In the genomic region with DNA sequence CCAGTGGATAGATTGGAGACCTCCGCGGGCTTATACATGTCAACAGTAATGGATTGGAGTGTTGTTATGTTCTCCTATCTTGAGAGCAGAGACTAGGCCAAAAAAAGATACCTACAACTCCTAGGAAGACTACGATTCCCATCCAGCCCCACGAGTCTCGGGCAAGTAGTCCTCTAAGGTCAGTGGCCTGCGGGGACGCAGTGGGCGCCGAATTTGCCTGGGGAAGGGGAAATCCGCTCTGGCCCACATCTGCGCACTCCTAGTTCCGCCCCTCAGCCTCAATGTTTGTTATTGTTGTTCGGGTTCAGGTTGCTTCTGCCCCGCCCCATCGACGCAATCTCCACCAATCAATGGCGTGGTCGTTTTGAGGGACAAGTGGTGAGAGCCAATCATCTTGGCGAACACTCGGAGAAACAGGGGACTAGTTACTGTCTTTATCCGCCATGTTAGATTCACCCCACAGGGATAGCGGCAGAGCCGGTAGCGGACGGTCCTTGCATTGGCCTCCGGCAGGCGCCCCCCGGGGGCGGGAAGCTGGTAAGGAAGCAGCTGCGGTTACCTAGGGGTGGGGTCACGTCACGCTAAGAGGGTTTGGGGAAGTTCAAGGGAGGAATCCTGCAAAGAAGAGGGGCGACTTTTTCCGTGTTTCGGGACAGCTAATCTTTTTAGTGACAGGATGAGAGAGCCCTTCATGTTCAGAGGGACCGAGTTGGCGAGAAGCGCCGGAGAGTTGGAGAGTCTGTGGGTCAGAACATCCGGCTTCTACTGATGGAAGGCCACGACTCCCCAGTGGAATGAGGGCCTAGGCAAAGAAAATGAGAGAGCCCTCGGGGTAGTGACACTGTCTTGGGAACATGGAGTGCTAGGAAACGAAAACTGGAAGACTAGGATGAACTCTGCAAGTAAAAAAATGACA, we compare ENCODE assay signal across 8 cellular contexts. TPM values are rescaled to one million over a fixed set of nuclear protein-coding genes. Genes with fewer than 3 reads are reported as not detected.
DNase-seq lines count a peak whose midpoint lies in the region; ATAC-seq, FAIRE-seq and TF ChIP-seq lines count a peak whose summit lies in the region.

Gene NBR1, plus strand, starts transcription at position 449 of the 916 bp plus-strand sequence. CDS start 4,586 bp downstream, outside the sequence.

- peak within 1 kb of the TSS; percentile 80 for H4K5ac ChIP-seq in H1 (ENCODE audit: insufficient read length, low read depth, low read length)

- intact Hi-C loops in Caco-2 (cut with micrococcal nuclease; ENCODE audit: unreplicated experiment), result loop anchor here (1.0 to 5.0 kb wide), 4 partner anchors 46 to 191 kb away; partner anchors contain the start of genes BRCA1 and VAT1

- no peaks in the 10 kb centered on the region for H3K36me3 ChIP-seq in Caco-2 (ENCODE audit: control insufficient read depth, insufficient read depth, low read length)
- peaks cover 0 to 4% (median 0%) of the 10 kb centered on the region in 4 experiments; a peak in 1 of 8 replicates for H3K36me3 ChIP-seq in H1 (ENCODE audit: control insufficient read depth in 2 of 4, insufficient read depth in 4 of 4, low read length in 3 of 4)

- H3K27me3 ChIP-seq in Caco-2 (replicated peaks; ENCODE audit: control insufficient read depth, insufficient read depth, low read length) (no peaks in the 10 kb centered on the region), H1 (replicated peaks in 1 of 4; ENCODE audit: control insufficient read depth in 3 of 4, extremely low read depth in 1 of 4, insufficient read depth in 3 of 4, low read length in 3 of 4) (no peaks in the 10 kb centered on the region)

- H3K4me3 ChIP-seq in Caco-2 (ENCODE audit: low read depth, low read length) (peak within 1 kb of the TSS; percentile 59), H1 (ENCODE audit: extremely low read depth in 1 of 4, insufficient read depth in 2 of 4, low read depth in 3 of 4, low read length in 4 of 4) (peak within 1 kb of the TSS; percentile 73 to 90 (median 82))

- H3K79me1 ChIP-seq in H1 (ENCODE audit: low read depth, low read length), result no peaks in the 10 kb centered on the region; the same call in 1 of the 2 replicates

- H3K56ac ChIP-seq in H1 (replicated peaks; ENCODE audit: insufficient read length, low read depth, low read length), result peak within 1 kb of the TSS; percentile 63

- no peak within 1 kb of the TSS for H3K23ac ChIP-seq in H1 (ENCODE audit: insufficient read length)

- peak within 1 kb of the TSS; percentile 89 for H3K18ac ChIP-seq in H1 (ENCODE audit: extremely low read depth, low read length)

- no peaks in the 10 kb centered on the region for H3K9me3 ChIP-seq in Caco-2
- no peaks in the 10 kb centered on the region for H3K9me3 ChIP-seq in H1 (ENCODE audit: insufficient read depth in 2 of 2, low read depth in 1 of 2, low read length in 1 of 2)

- peak within 1 kb of the TSS; percentile 94 for H3K27ac ChIP-seq in H1 (ENCODE audit: low read depth, low read length)

- peak within 1 kb of the TSS; percentile 94 for H4K8ac ChIP-seq in H1 (ENCODE audit: extremely low read depth, insufficient read depth, low read length)

- no peak within 1 kb of the TSS for H4K91ac ChIP-seq in H1 (replicated peaks; ENCODE audit: insufficient read length, low read length)

- no TSS peak for BruUV-seq in Caco-2 (replicated peaks; lab: Mats Ljungman, UMichigan)

- peak within 1 kb of the TSS; percentile 83 to 99 (median 84) for H3K9ac ChIP-seq in H1 (replicated peaks in 1 of 4; ENCODE audit: extremely low read depth in 1 of 4, low read depth in 3 of 4, low read length in 3 of 4)

- no peak within 1 kb of the TSS; the same call in 1 of the 2 replicates for H2BK15ac ChIP-seq in H1 (ENCODE audit: low read length)

- peak within 1 kb of the TSS; percentile 63; the same call in 1 of the 2 replicates for H2BK12ac ChIP-seq in H1 (ENCODE audit: low read depth, low read length)

- H3K14ac ChIP-seq in H1 (ENCODE audit: insufficient read length), result no peak within 1 kb of the TSS

- peak in 1 of 2 experiments; percentile 44; a peak in 2 of 4 replicates for TF ChIP-seq RAD21 in H1 (IDR thresholded peaks at IDR 0.05 in 1 of 2, conservative IDR thresholded peaks at IDR 0.05 in 1 of 2; ENCODE audit: low read depth in 2 of 2, low read length in 2 of 2)

- no peaks in the 10 kb centered on the region for H4K20me1 ChIP-seq in H1 (replicated peaks in 1 of 2; ENCODE audit: control insufficient read depth in 1 of 2, insufficient read depth in 2 of 2, low read length in 2 of 2)

- peak within 1 kb of the TSS; percentile 99 for H2AFZ ChIP-seq in H1 (ENCODE audit: low read length)

- H3K79me2 ChIP-seq in H1 (ENCODE audit: control insufficient read depth in 1 of 2, insufficient read depth in 2 of 2, low read length in 2 of 2), result peaks cover 0 to 24% of the 10 kb centered on the region in 2 experiments; a peak in 2 of 4 replicates

- peak within 1 kb of the TSS; percentile 90 to 92 for H3K4me2 ChIP-seq in H1 (ENCODE audit: insufficient read depth in 1 of 2, low read depth in 2 of 2, low read length in 2 of 2)

- H3K36me3 Mint-ChIP-seq in Caco-2 (ENCODE audit: insufficient read depth, unreplicated experiment), result peaks cover 17% of the 10 kb centered on the region

- ATAC-seq in GM21360 (IDR thresholded peaks at IDR 0.05; ENCODE audit: unreplicated experiment), result peak; percentile 69

- peak within 1 kb of the TSS; percentile 67 for H2BK5ac ChIP-seq in H1 (ENCODE audit: low read depth, low read length)

- POLR2A ChIA-PET in Caco-2 (lab: Charles Lee), result interaction anchor here (0.6 to 2.1 kb wide), 9 partner anchors 18 to 191 kb away, joined by 3 to 26 read pairs (median 5); partner anchors contain the start of genes BRCA1 and TMEM106A
- POLR2A ChIA-PET in H1 (lab: Charles Lee; ENCODE audit: partially characterized antibody), result interaction anchor here (0.8 to 2.6 kb wide), 8 partner anchors 22 to 172 kb away, joined by 3 to 23 read pairs (median 6); partner anchors contain the start of genes BRCA1, RPL27 and TMEM106A

- H3K4me1 Mint-ChIP-seq in Caco-2 (ENCODE audit: low read depth, unreplicated experiment), result peaks cover 27% of the 10 kb centered on the region

- no peak within 1 kb of the TSS for H3K27ac Mint-ChIP-seq in Caco-2 (ENCODE audit: unreplicated experiment)

- peaks cover 13% of the 10 kb centered on the region for H3K23me2 ChIP-seq in H1 (ENCODE audit: low read depth, low read length)

- no peak within 1 kb of the TSS for H2AK5ac ChIP-seq in H1 (ENCODE audit: low read depth, low read length)

- peak; percentile 75 for FAIRE-seq in H1 (lab: Jason Lieb, UNC)

- no peak within 1 kb of the TSS for H2BK120ac ChIP-seq in H1 (replicated peaks; ENCODE audit: low read depth, low read length)

- no peak within 1 kb of the TSS for H3K4me3 Mint-ChIP-seq in Caco-2 (ENCODE audit: unreplicated experiment)

- WGBS in H1 (ENCODE audit: extremely low coverage in 1 of 2, insufficient coverage in 1 of 2, insufficient read length in 1 of 2, insufficient replicate concordance in 2 of 2, low coverage in 1 of 2, low lambda C conversion rate in 2 of 2, missing lambda C conversion rate in 1 of 2), 2 experiments, result 3% methylated on average over 43 of the region's 43 CpGs; no CpG with 5 or more reads in 1 of the 2 experiments

- TF ChIP-seq POLR2A in H1 (IDR thresholded peaks at IDR 0.05; ENCODE audit: control extremely low read depth in 1 of 2, low read depth in 2 of 2, low read length in 2 of 2), result peak; percentile 19 to 71

- DNase-seq in Caco-2 (peak; percentile 97 to 98), HT-29 (ENCODE audit: low spot score) (peak; percentile 98), H1 (ENCODE audit: low read depth in 1 of 2, low spot score in 2 of 2) (peak; percentile 91 to 98), medulla oblongata (ENCODE audit: extremely low spot score) (peak; percentile 100)
- DNase-seq in NK-92 treated with Interleukin-12 subunit alpha and Interleukin-12 subunit beta, amount 100 ng/mL, for 24 hours (lab: John Stamatoyannopoulos, UW), result peak; percentile 94
- DNase-seq in activated CD8-positive, alpha-beta memory T cell treated with anti-CD3 and anti-CD28 coated beads for 24 hours, result peak; percentile 97
- DNase-seq in stimulated activated CD8-positive, alpha-beta memory T cell treated with anti-CD3 and anti-CD28 coated beads, Interleukin-12 subunit alpha, Interleukin-12 subunit beta, amount 100 ng/mL, for 1 hour (ENCODE audit: low read depth), result peak; percentile 92

- H3K4ac ChIP-seq in H1 (replicated peaks; ENCODE audit: insufficient read length, low read depth, low read length), result no peak within 1 kb of the TSS

- peaks cover 39% of the 10 kb centered on the region for H3K4me1 ChIP-seq in Caco-2
- peaks cover 0 to 6% (median 2%) of the 10 kb centered on the region in 4 experiments; a peak in 4 of 7 replicates for H3K4me1 ChIP-seq in H1 (replicated peaks in 1 of 4; ENCODE audit: control insufficient read depth in 3 of 4, insufficient read depth in 4 of 4, low read length in 3 of 4)

- TF ChIP-seq CTCF in Caco-2 (IDR thresholded peaks at IDR 0.05; ENCODE audit: insufficient read depth in 1 of 2, low read depth in 1 of 2, low read length in 1 of 2, severe bottlenecking in 1 of 2, unreplicated experiment in 1 of 2) (peak; percentile 24 to 44), H1 (IDR thresholded peaks at IDR 0.05; ENCODE audit: control extremely low read depth in 1 of 3, insufficient read depth in 1 of 3, low read depth in 1 of 3, low read length in 3 of 3) (peak; percentile 12 to 41 (median 14))

- CTCF ChIA-PET in Caco-2 (lab: Charles Lee) (interaction anchor here (0.6 to 1.9 kb wide), 3 partner anchors 41 to 145 kb away, joined by 5 to 10 read pairs (median 5); partner anchors contain the start of gene TMEM106A), H1 (lab: Charles Lee; ENCODE audit: partially characterized antibody) (interaction anchor here (0.9 to 1.4 kb wide), 8 partner anchors 9 to 173 kb away, joined by 3 to 4 read pairs (median 3); partner anchors contain the start of gene RPL27)

- no peak within 1 kb of the TSS for H2BK20ac ChIP-seq in H1 (ENCODE audit: low read length)

- TF ChIP-seq EP300 in H1 (IDR thresholded peaks at IDR 0.05; ENCODE audit: borderline replicate concordance in 1 of 2, low read depth in 2 of 2, low read length in 2 of 2), result 0 out of 3 replicates have a peak, but pooled peaks of 1 of the 2 experiments have one; percentile 30

- no peaks in the 10 kb centered on the region for H3K9me3 Mint-ChIP-seq in Caco-2 (ENCODE audit: unreplicated experiment)

- H3K27me3 Mint-ChIP-seq in Caco-2 (ENCODE audit: insufficient read depth, unreplicated experiment), result no peaks in the 10 kb centered on the region

RNA-seq across cellular contexts. Expression of gene NBR1, which starts in this region (rescaled TPM):
- total RNA-seq in Caco-2 (2022), result 53.9 and 55.4 TPM in 2 replicates
- total RNA-seq in HT-29 (2014; rRNA removed; shearing (Covaris generic)), result 37.9 and 38.6 TPM in 2 replicates
- total RNA-seq in H1 (2021; fragmentation: NEBNext Ultra II Directional; extraction: Animal tissue kit (Norgen Biotek cat#: 25700)), result 34.8 and 36.0 TPM in 2 replicates
- polyA plus RNA-seq in H1 (2011; rRNA removed), result 12.4 and 13.5 TPM in 2 replicates
- 23.5 TPM for polyA plus RNA-seq in H1 (2011; cell fraction: cytosol; rRNA removed)
- 17.3 TPM for polyA plus RNA-seq in H1 (2011; cell fraction: nucleus; rRNA removed)
- 21.0 to 26.2 TPM (median 25.8 TPM) in 4 replicates for polyA plus RNA-seq in H1 (2012, experiment 1 of 2)
- 2.9 TPM for polyA plus RNA-seq in H1 (2012, experiment 2 of 2)
- polyA plus RNA-seq in H1 (2013, experiment 1 of 2), result 15.8 TPM
- polyA plus RNA-seq in H1 (2013, experiment 2 of 2), result 16.5 TPM
- polyA minus RNA-seq in H1 (2011; rRNA and poly(A)+ RNA removed), result 67.6 and 78.2 TPM in 2 replicates
- 26.1 TPM for polyA minus RNA-seq in H1 (2011; cell fraction: cytosol; rRNA and poly(A)+ RNA removed)
- 30.9 TPM for polyA minus RNA-seq in H1 (2011; cell fraction: nucleus; rRNA and poly(A)+ RNA removed)

Comparison
In these comparisons a context has a peak if more than half of its experiments do, and no peak if none do; other contexts are left out.
1. Peak in every context shown above with its lines: DNase-seq, ATAC-seq, H3K4me3 ChIP-seq and H3K27ac ChIP-seq.